In genomic region chr3:61563614-61564404, GRCh38 we compare ENCODE assay signal across 2 cellular contexts.
TF ChIP-seq lines count a peak whose summit lies in the region.

No MANE protein-coding gene starts in this region.

TF ChIP-seq in IMR-90, 13 proteins besides CTCF, POLR2A, EP300 and RAD21 (continued from another document):
- TF ChIP-seq ELK1 (IDR thresholded peaks at IDR 0.05; ENCODE audit: borderline replicate concordance, low read depth, low read length) (no peak), FOS (IDR thresholded peaks at IDR 0.05; ENCODE audit: low read depth, low read length) (no peak), MAFK (IDR thresholded peaks at IDR 0.05; ENCODE audit: low read depth, low read length) (no peak), CHD1 (IDR thresholded peaks at IDR 0.05; ENCODE audit: low read depth, low read length) (no peak), RCOR1 (IDR thresholded peaks at IDR 0.05; ENCODE audit: insufficient replicate concordance, low read length) (no peak), NFE2L2 (IDR thresholded peaks at IDR 0.05; ENCODE audit: low read depth, low read length) (no peak), BHLHE40 (IDR thresholded peaks at IDR 0.05; ENCODE audit: low read depth, low read length) (no peak), RFX5 (IDR thresholded peaks at IDR 0.05; ENCODE audit: low read depth, low read length) (no peak)
- TF ChIP-seq, protein P1, sequence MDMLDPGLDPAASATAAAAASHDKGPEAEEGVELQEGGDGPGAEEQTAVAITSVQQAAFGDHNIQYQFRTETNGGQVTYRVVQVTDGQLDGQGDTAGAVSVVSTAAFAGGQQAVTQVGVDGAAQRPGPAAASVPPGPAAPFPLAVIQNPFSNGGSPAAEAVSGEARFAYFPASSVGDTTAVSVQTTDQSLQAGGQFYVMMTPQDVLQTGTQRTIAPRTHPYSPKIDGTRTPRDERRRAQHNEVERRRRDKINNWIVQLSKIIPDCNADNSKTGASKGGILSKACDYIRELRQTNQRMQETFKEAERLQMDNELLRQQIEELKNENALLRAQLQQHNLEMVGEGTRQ (IDR thresholded peaks at IDR 0.05; ENCODE audit: low read depth, low read length), result no peak
TF ChIP-seq in IMR-90: peak in this region for 0.

TF ChIP-seq in liver, 16 proteins besides CTCF, POLR2A, EP300 and RAD21:
- TF ChIP-seq REST (IDR thresholded peaks at IDR 0.05) (no peak), JUND (IDR thresholded peaks at IDR 0.05) (no peak), YY1 (IDR thresholded peaks at IDR 0.05) (no peak)
